8 cellular contexts compared by ENCODE assay signal in genomic region chr10:71849461-71849908, GRCh38. TPM values are rescaled to one million over a fixed set of nuclear protein-coding genes. Genes with fewer than 3 reads are reported as not detected.
DNase-seq lines count a peak whose midpoint lies in the region; ATAC-seq, FAIRE-seq and TF ChIP-seq lines count a peak whose summit lies in the region.

No MANE protein-coding gene starts in this region.

- peak overlapping the region; percentile 82 for H3K4me3 Mint-ChIP-seq in activated CD4-positive, alpha-beta memory T cell treated with anti-CD3 and anti-CD28 coated beads for 36 hours
- no peak overlapping the region for H3K4me3 Mint-ChIP-seq in activated CD4-positive, alpha-beta memory T cell treated with anti-CD3 and anti-CD28 coated beads, Interleukin-2, amount 10 ng/mL, durations not matched to agents 7 days and 5 days
- H3K4me3 Mint-ChIP-seq in astrocyte (ENCODE audit: unreplicated experiment): peak overlapping the region; percentile 99

- peaks cover 66% of the 10 kb centered on the region for H3K79me2 ChIP-seq in astrocyte (ENCODE audit: insufficient read depth, low read length)

- no peak for TF ChIP-seq POLR2A in H54 (IDR thresholded peaks at IDR 0.05; ENCODE audit: low read depth, low read length)

- peak overlapping the region; percentile 96 for H3K9ac ChIP-seq in astrocyte (ENCODE audit: low read length)

- DNase-seq in activated CD4-positive, alpha-beta memory T cell treated with anti-CD3 and anti-CD28 coated beads for 36 hours: no peak
- no peak for DNase-seq in activated CD4-positive, alpha-beta memory T cell treated with anti-CD3 and anti-CD28 coated beads, Interleukin-2, amount 10 ng/mL, durations not matched to agents 7 days and 5 days
- DNase-seq in astrocyte (ENCODE audit: low read depth): no peak
- no peak for DNase-seq in lower lobe of right lung
- DNase-seq in H54 (ENCODE audit: insufficient read length, low spot score): no peak
- DNase-seq in NCI-H2029 treated with DMSO at 0.1 percent for 48 hours (lab: John Stamatoyannopoulos, UW): no peak

- TF ChIP-seq CTCF in astrocyte (IDR thresholded peaks at IDR 0.05; ENCODE audit: insufficient read depth, low read depth, low read length) (no peak), lower lobe of right lung (IDR thresholded peaks at IDR 0.05) (no peak)

- WGBS in thymus: 94% methylated on average over 17 of the region's 17 CpGs

- peak overlapping the region; percentile 51 for H3K27ac ChIP-seq in astrocyte (ENCODE audit: low read depth, low read length)
- H3K27ac ChIP-seq in lower lobe of right lung: peak overlapping the region; percentile 98
- H3K27ac ChIP-seq in thymus (ENCODE audit: low read depth): no peak overlapping the region

- ATAC-seq in lower lobe of right lung (no peak), GM18873 (IDR thresholded peaks at IDR 0.05; ENCODE audit: low FRiP score, unreplicated experiment) (no peak)

- H2AFZ ChIP-seq in astrocyte (ENCODE audit: low read depth, low read length): no peak overlapping the region

- no peak overlapping the region for H3K27ac Mint-ChIP-seq in activated CD4-positive, alpha-beta memory T cell treated with anti-CD3 and anti-CD28 coated beads for 36 hours
- no peak overlapping the region for H3K27ac Mint-ChIP-seq in activated CD4-positive, alpha-beta memory T cell treated with anti-CD3 and anti-CD28 coated beads, Interleukin-2, amount 10 ng/mL, durations not matched to agents 7 days and 5 days
- no peak overlapping the region for H3K27ac Mint-ChIP-seq in astrocyte (ENCODE audit: unreplicated experiment)

- peaks cover 50% of the 10 kb centered on the region for H3K4me1 Mint-ChIP-seq in activated CD4-positive, alpha-beta memory T cell treated with anti-CD3 and anti-CD28 coated beads for 36 hours (ENCODE audit: low read depth)
- peaks cover 46% of the 10 kb centered on the region for H3K4me1 Mint-ChIP-seq in activated CD4-positive, alpha-beta memory T cell treated with anti-CD3 and anti-CD28 coated beads, Interleukin-2, amount 10 ng/mL, durations not matched to agents 7 days and 5 days
- peaks cover 23% of the 10 kb centered on the region for H3K4me1 Mint-ChIP-seq in astrocyte (ENCODE audit: low read depth, unreplicated experiment)

- peak overlapping the region; percentile 78 for H3K4me3 ChIP-seq in astrocyte (ENCODE audit: insufficient read depth, low read depth, low read length)
- peak overlapping the region; percentile 99 for H3K4me3 ChIP-seq in lower lobe of right lung
- H3K4me3 ChIP-seq in thymus (ENCODE audit: low read length): peak overlapping the region; percentile 97

- H3K4me2 ChIP-seq in astrocyte (ENCODE audit: low read length): peak overlapping the region; percentile 84

- peaks cover 22% of the 10 kb centered on the region for H3K4me1 ChIP-seq in astrocyte (ENCODE audit: insufficient read depth, low read length)
- H3K4me1 ChIP-seq in lower lobe of right lung: peaks cover 58% of the 10 kb centered on the region
- H3K4me1 ChIP-seq in thymus (ENCODE audit: control insufficient read depth, insufficient read depth, low read length): peaks cover 49% of the 10 kb centered on the region

- H3K36me3 ChIP-seq in astrocyte (ENCODE audit: insufficient read depth, low read length) (no peaks in the 10 kb centered on the region), lower lobe of right lung (no peaks in the 10 kb centered on the region), thymus (ENCODE audit: control insufficient read depth, insufficient read depth) (no peaks in the 10 kb centered on the region)

- FAIRE-seq in astrocyte (lab: Jason Lieb, UNC) (no peak), H54 (lab: Jason Lieb, UNC) (no peak)

- POLR2A ChIA-PET in activated CD4-positive, alpha-beta memory T cell treated with anti-CD3 and anti-CD28 coated beads for 36 hours (lab: Charles Lee): no interaction called here
- POLR2A ChIA-PET in activated CD4-positive, alpha-beta memory T cell treated with anti-CD3 and anti-CD28 coated beads, Interleukin-2, amount 10 ng/mL, durations not matched to agents 7 days and 5 days (lab: Charles Lee): interaction anchor here (0.6 to 2.4 kb wide), 4 partner anchors 9 to 151 kb away, joined by 3 to 19 read pairs (median 10); no protein-coding TSS in a partner anchor

- H3K36me3 Mint-ChIP-seq in activated CD4-positive, alpha-beta memory T cell treated with anti-CD3 and anti-CD28 coated beads for 36 hours: no peaks in the 10 kb centered on the region
- peaks cover 3% of the 10 kb centered on the region for H3K36me3 Mint-ChIP-seq in activated CD4-positive, alpha-beta memory T cell treated with anti-CD3 and anti-CD28 coated beads, Interleukin-2, amount 10 ng/mL, durations not matched to agents 7 days and 5 days (ENCODE audit: low read depth)
- H3K36me3 Mint-ChIP-seq in astrocyte (ENCODE audit: low read depth, unreplicated experiment): peaks cover 4% of the 10 kb centered on the region

- H3K9me3 Mint-ChIP-seq in activated CD4-positive, alpha-beta memory T cell treated with anti-CD3 and anti-CD28 coated beads for 36 hours: no peaks in the 10 kb centered on the region
- no peaks in the 10 kb centered on the region for H3K9me3 Mint-ChIP-seq in activated CD4-positive, alpha-beta memory T cell treated with anti-CD3 and anti-CD28 coated beads, Interleukin-2, amount 10 ng/mL, durations not matched to agents 7 days and 5 days
- H3K9me3 Mint-ChIP-seq in astrocyte (ENCODE audit: unreplicated experiment): no peaks in the 10 kb centered on the region

- H3K27me3 Mint-ChIP-seq in activated CD4-positive, alpha-beta memory T cell treated with anti-CD3 and anti-CD28 coated beads for 36 hours: no peaks in the 10 kb centered on the region
- no peaks in the 10 kb centered on the region for H3K27me3 Mint-ChIP-seq in activated CD4-positive, alpha-beta memory T cell treated with anti-CD3 and anti-CD28 coated beads, Interleukin-2, amount 10 ng/mL, durations not matched to agents 7 days and 5 days
- no peaks in the 10 kb centered on the region for H3K27me3 Mint-ChIP-seq in astrocyte (ENCODE audit: low read depth, unreplicated experiment)

- H3K27me3 ChIP-seq in astrocyte (ENCODE audit: insufficient read depth, low read length) (no peaks in the 10 kb centered on the region), lower lobe of right lung (ENCODE audit: low read depth) (no peaks in the 10 kb centered on the region), thymus (ENCODE audit: control insufficient read depth, insufficient read depth) (no peaks in the 10 kb centered on the region)

- no peaks in the 10 kb centered on the region for H3K9me3 ChIP-seq in astrocyte (ENCODE audit: insufficient read depth, low read depth, low read length)
- H3K9me3 ChIP-seq in lower lobe of right lung: no peaks in the 10 kb centered on the region
- no peaks in the 10 kb centered on the region for H3K9me3 ChIP-seq in thymus (ENCODE audit: control insufficient read depth)

- peaks cover 62% of the 10 kb centered on the region for H4K20me1 ChIP-seq in astrocyte (ENCODE audit: insufficient read depth, low read length)

- CTCF ChIA-PET in activated CD4-positive, alpha-beta memory T cell treated with anti-CD3 and anti-CD28 coated beads for 36 hours (lab: Charles Lee): interaction anchor here (0.8 to 2.1 kb wide), 2 partner anchors 47 to 76 kb away, joined by 3 to 8 read pairs; no protein-coding TSS in a partner anchor
- CTCF ChIA-PET in activated CD4-positive, alpha-beta memory T cell treated with anti-CD3 and anti-CD28 coated beads, Interleukin-2, amount 10 ng/mL, durations not matched to agents 7 days and 5 days (lab: Charles Lee): interaction anchor here (1.1 to 3.0 kb wide), 3 partner anchors 46 to 152 kb away, joined by 3 to 20 read pairs (median 5); no protein-coding TSS in a partner anchor

- intact Hi-C loops in activated CD4-positive, alpha-beta memory T cell treated with anti-CD3 and anti-CD28 coated beads for 36 hours (cut with micrococcal nuclease): no loop called here
- intact Hi-C loops in lower lobe of right lung (cut with DNase I): no loop called here

RNA-seq across cellular contexts. Expression of gene PSAP, which starts 1.6 kb away (rescaled TPM):
- total RNA-seq in activated CD4-positive, alpha-beta memory T cell treated with anti-CD3 and anti-CD28 coated beads for 36 hours: 100 to 1,000 TPM; 137 to 144 TPM
- 100 to 1,000 TPM; 176 to 178 TPM for total RNA-seq in activated CD4-positive, alpha-beta memory T cell treated with anti-CD3 and anti-CD28 coated beads, Interleukin-2, amount 10 ng/mL, durations not matched to agents 7 days and 5 days
- total RNA-seq in astrocyte: 1,120 and 1,191 TPM in 2 replicates
- 2,019 TPM for total RNA-seq in lower lobe of right lung
- polyA plus RNA-seq in thymus: 613 TPM
